In genomic region chr22:25702571-25703167, GRCh38 we compare ENCODE assay signal across 14 cellular contexts. TPM values are rescaled to one million over a fixed set of nuclear protein-coding genes. Genes with fewer than 3 reads are reported as not detected.
A peak's percentile ranks its signal among the peaks of the same experiment; 100 is the strongest.
DNase-seq lines count a peak whose midpoint lies in the region; ATAC-seq and TF ChIP-seq lines count a peak whose summit lies in the region.
"Had no signal": no experiment of that assay in that cellular context is flagged by ENCODE, and none has a peak within 500 bp of the region (broad histone marks: within the 10 kb centered on the region; RNA-seq: fewer than 3 reads in every experiment).

No MANE protein-coding gene starts in this region.

- H3K27ac Mint-ChIP-seq in activated T-cell treated with anti-CD3 and anti-CD28 coated beads, Interleukin-2, amount 50 U/mL, for 24 hours, result no peak overlapping the region
- peak overlapping the region; percentile 87 for H3K27ac Mint-ChIP-seq in activated CD4-positive, alpha-beta memory T cell treated with anti-CD3 and anti-CD28 coated beads, Interleukin-2, amount 10 ng/mL, durations not matched to agents 7 days and 5 days
- H3K27ac Mint-ChIP-seq: IgD-negative memory B cell had no signal

- peaks cover 10% of the 10 kb centered on the region for H3K4me1 Mint-ChIP-seq in activated T-cell treated with anti-CD3 and anti-CD28 coated beads, Interleukin-2, amount 50 U/mL, for 24 hours (ENCODE audit: low read depth)
- peaks cover 42% of the 10 kb centered on the region for H3K4me1 Mint-ChIP-seq in activated CD4-positive, alpha-beta memory T cell treated with anti-CD3 and anti-CD28 coated beads, Interleukin-2, amount 10 ng/mL, durations not matched to agents 7 days and 5 days

- no peaks in the 10 kb centered on the region for H3K27me3 ChIP-seq in right cardiac atrium (ENCODE audit: control insufficient read depth, insufficient read depth)

- CTCF ChIA-PET in activated CD4-positive, alpha-beta memory T cell treated with anti-CD3 and anti-CD28 coated beads, Interleukin-2, amount 10 ng/mL, durations not matched to agents 7 days and 5 days (lab: Charles Lee), result interaction anchor here (1.1 to 2.1 kb wide), 8 partner anchors 9 to 256 kb away, joined by 3 to 8 read pairs (median 6); no protein-coding TSS in a partner anchor

- TF ChIP-seq CTCF in GM20000 (IDR thresholded peaks at IDR 0.05; ENCODE audit: extremely low read depth, missing control alignments), result no peak

- H3K36me3 Mint-ChIP-seq in activated T-cell treated with anti-CD3 and anti-CD28 coated beads, Interleukin-2, amount 50 U/mL, for 24 hours (ENCODE audit: low read depth), result no peaks in the 10 kb centered on the region
- H3K36me3 Mint-ChIP-seq in activated CD4-positive, alpha-beta memory T cell treated with anti-CD3 and anti-CD28 coated beads, Interleukin-2, amount 10 ng/mL, durations not matched to agents 7 days and 5 days (ENCODE audit: low read depth), result peaks cover 31% of the 10 kb centered on the region

- WGBS in right cardiac atrium, result 87% methylated on average over 7 of the region's 7 CpGs

- no peak for ATAC-seq in right cardiac atrium
- ATAC-seq: PC-3 had no signal

- peaks cover 2% of the 10 kb centered on the region for H3K27me3 Mint-ChIP-seq in activated T-cell treated with anti-CD3 and anti-CD28 coated beads, Interleukin-2, amount 50 U/mL, for 24 hours
- no peaks in the 10 kb centered on the region for H3K27me3 Mint-ChIP-seq in activated CD4-positive, alpha-beta memory T cell treated with anti-CD3 and anti-CD28 coated beads, Interleukin-2, amount 10 ng/mL, durations not matched to agents 7 days and 5 days
- H3K27me3 Mint-ChIP-seq: IgD-negative memory B cell had no signal

- intact Hi-C loops in right cardiac atrium (cut with DNase I), result loop anchor here in 3 of 4 donors (1.0 to 5.0 kb wide), 2 partner anchors 240 kb away; no protein-coding TSS in a partner anchor

- H3K27ac ChIP-seq in right cardiac atrium (ENCODE audit: low read length), result no peak overlapping the region

- POLR2A ChIA-PET in activated CD4-positive, alpha-beta memory T cell treated with anti-CD3 and anti-CD28 coated beads, Interleukin-2, amount 10 ng/mL, durations not matched to agents 7 days and 5 days (lab: Charles Lee), result interaction anchor here (0.8 to 1.9 kb wide), 9 partner anchors 9 to 159 kb away, joined by 3 to 7 read pairs (median 3); no protein-coding TSS in a partner anchor

- DNase-seq in activated T-cell treated with anti-CD3 and anti-CD28 coated beads for 48 hours (ENCODE audit: low read depth) (peak; percentile 15), GM20000 (ENCODE audit: low spot score) (peak; percentile 21), right cardiac atrium (no peak), SHP77 (lab: John Stamatoyannopoulos, UW) (no peak), NCI-H748 treated with DMSO at 0.1 percent for 48 hours (lab: John Stamatoyannopoulos, UW) (no peak)
- DNase-seq in activated T-cell treated with anti-CD3 and anti-CD28 coated beads, Interleukin-2, amount 50 U/mL, for 24 hours, result no peak
- DNase-seq in activated CD4-positive, alpha-beta memory T cell treated with anti-CD3 and anti-CD28 coated beads, Interleukin-2, amount 10 ng/mL, durations not matched to agents 7 days and 5 days, result peak; percentile 58
- peak; percentile 6 for DNase-seq in stimulated activated CD4-positive, alpha-beta T cell treated with anti-CD3 and anti-CD28 coated beads, Interleukin-4, amount 100 ng/mL, for 24 hours
- DNase-seq: activated gamma-delta T cell, Calu3 had no signal

- H3K4me3 ChIP-seq in right cardiac atrium (ENCODE audit: low read length), result no peak overlapping the region

- no peak overlapping the region for H3K4me3 Mint-ChIP-seq in activated T-cell treated with anti-CD3 and anti-CD28 coated beads, Interleukin-2, amount 50 U/mL, for 24 hours
- H3K4me3 Mint-ChIP-seq in activated CD4-positive, alpha-beta memory T cell treated with anti-CD3 and anti-CD28 coated beads, Interleukin-2, amount 10 ng/mL, durations not matched to agents 7 days and 5 days, result peak overlapping the region; percentile 74
- H3K4me3 Mint-ChIP-seq: IgD-negative memory B cell had no signal

- no peaks in the 10 kb centered on the region for H3K9me3 Mint-ChIP-seq in activated T-cell treated with anti-CD3 and anti-CD28 coated beads, Interleukin-2, amount 50 U/mL, for 24 hours
- no peaks in the 10 kb centered on the region for H3K9me3 Mint-ChIP-seq in activated CD4-positive, alpha-beta memory T cell treated with anti-CD3 and anti-CD28 coated beads, Interleukin-2, amount 10 ng/mL, durations not matched to agents 7 days and 5 days
- H3K9me3 Mint-ChIP-seq: IgD-negative memory B cell, nephron had no signal

- H3K9me3 ChIP-seq in right cardiac atrium (ENCODE audit: control insufficient read depth, low read length), result no peaks in the 10 kb centered on the region

- H3K4me1 ChIP-seq in right cardiac atrium (ENCODE audit: control insufficient read depth, insufficient read depth, low read length), result no peaks in the 10 kb centered on the region

RNA-seq across cellular contexts. Expression of gene MYO18B, which starts 39.3 kb away (rescaled TPM):
- total RNA-seq in activated CD4-positive, alpha-beta memory T cell treated with anti-CD3 and anti-CD28 coated beads, Interleukin-2, amount 10 ng/mL, durations not matched to agents 7 days and 5 days, result 1 to 10 TPM; 1.6 to 2.0 TPM
- total RNA-seq in right cardiac atrium, result 100 to 1,000 TPM in 3 of 4 donors, 10 to 100 TPM in 1; 74.5 to 184 (median 123) TPM
- polyA plus RNA-seq in right cardiac atrium, result 96.3 TPM
- total RNA-seq: H4, PC-3 had no signal
- polyA plus RNA-seq: IgD-negative memory B cell had no signal

Comparison
In these comparisons a context has a peak if more than half of its experiments do, and no peak if none do; other contexts are left out.
1. DNase-seq: peak in activated T-cell treated with anti-CD3 and anti-CD28 coated beads for 48 hours (single experiment), GM20000 (single experiment), activated CD4-positive, alpha-beta memory T cell treated with anti-CD3 and anti-CD28 coated beads, Interleukin-2, amount 10 ng/mL, durations not matched to agents 7 days and 5 days (single experiment) and stimulated activated CD4-positive, alpha-beta T cell treated with anti-CD3 and anti-CD28 coated beads, Interleukin-4, amount 100 ng/mL, for 24 hours (single experiment); none in activated T-cell treated with anti-CD3 and anti-CD28 coated beads, Interleukin-2, amount 50 U/mL, for 24 hours (single experiment), right cardiac atrium (0 of 3), SHP77 (0 of 2) and NCI-H748 treated with DMSO at 0.1 percent for 48 hours (single experiment).
2. RNA of gene MYO18B, which starts 39.3 kb away (total RNA-seq): 74.5 to 184 TPM in right cardiac atrium; 1.6 to 2.0 TPM in activated CD4-positive, alpha-beta memory T cell treated with anti-CD3 and anti-CD28 coated beads, Interleukin-2, amount 10 ng/mL, durations not matched to agents 7 days and 5 days; every median in the first group is over 10 times any median in the second.